In genomic region chr1:84077476-84078107, GRCh38 we compare ENCODE assay signal across 8 cellular contexts.
DNase-seq lines count a peak whose midpoint lies in the region; ATAC-seq, FAIRE-seq and TF ChIP-seq lines count a peak whose summit lies in the region.

No MANE protein-coding gene starts in this region.

- no peak for TF ChIP-seq CTCF in H1 (IDR thresholded peaks at IDR 0.05; ENCODE audit: control extremely low read depth in 1 of 3, insufficient read depth in 1 of 3, low read depth in 1 of 3, low read length in 3 of 3)

- H4K91ac ChIP-seq in H1 (replicated peaks; ENCODE audit: insufficient read length, low read length): peak overlapping the region; percentile 92

- peak overlapping the region; percentile 5 for H3K27ac ChIP-seq in CD4-positive, CD25-positive, alpha-beta regulatory T cell (ENCODE audit: insufficient read depth, low read length, poor library complexity, severe bottlenecking)
- H3K27ac ChIP-seq in H1 (ENCODE audit: low read depth, low read length) (peak overlapping the region; percentile 93), mesodermal cell (ENCODE audit: low read depth, low read length, severe bottlenecking) (peak overlapping the region; percentile 88)

- peaks cover 4% of the 10 kb centered on the region; the same call in 1 of the 2 replicates for H3K23me2 ChIP-seq in H1 (ENCODE audit: low read depth, low read length)

- H2AK5ac ChIP-seq in H1 (ENCODE audit: low read depth, low read length): no peak overlapping the region

- peak; percentile 83 to 84 for ATAC-seq in CD4-positive, CD25-positive, alpha-beta regulatory T cell (ENCODE audit: low read depth in 2 of 2)
- ATAC-seq in GM19351 (IDR thresholded peaks at IDR 0.05; ENCODE audit: unreplicated experiment): peak; percentile 89
- ATAC-seq in HG03469 (IDR thresholded peaks at IDR 0.05; ENCODE audit: unreplicated experiment): peak; percentile 85

- no peak overlapping the region for H2BK15ac ChIP-seq in H1 (ENCODE audit: low read length)

- peak overlapping the region; percentile 71 for H3K56ac ChIP-seq in H1 (replicated peaks; ENCODE audit: insufficient read length, low read depth, low read length)

- peak overlapping the region; percentile 87 for H2BK5ac ChIP-seq in H1 (ENCODE audit: low read depth, low read length)

- peak overlapping the region in 2 of 3 donors; percentile 75 to 84 for H3K27ac Mint-ChIP-seq in CD4-positive, CD25-positive, alpha-beta regulatory T cell

- peaks cover 46% of the 10 kb centered on the region for H3K27me3 Mint-ChIP-seq in CD4-positive, CD25-positive, alpha-beta regulatory T cell

- no peaks in the 10 kb centered on the region for H3K9me3 Mint-ChIP-seq in CD4-positive, CD25-positive, alpha-beta regulatory T cell

- no peaks in the 10 kb centered on the region for H3K36me3 Mint-ChIP-seq in CD4-positive, CD25-positive, alpha-beta regulatory T cell

- TF ChIP-seq EP300 in H1 (IDR thresholded peaks at IDR 0.05; ENCODE audit: borderline replicate concordance in 1 of 2, low read depth in 2 of 2, low read length in 2 of 2): no peak

- peak overlapping the region; percentile 99 for H4K8ac ChIP-seq in H1 (ENCODE audit: extremely low read depth, insufficient read depth, low read length)

- peak in 1 of 2 experiments; percentile 90; a peak in 2 of 3 replicates for TF ChIP-seq POLR2A in H1 (IDR thresholded peaks at IDR 0.05; ENCODE audit: control extremely low read depth in 1 of 2, low read depth in 2 of 2, low read length in 2 of 2)

- peaks cover 0 to 15% (median 6%) of the 10 kb centered on the region in 4 donors for H3K4me1 Mint-ChIP-seq in CD4-positive, CD25-positive, alpha-beta regulatory T cell

- peak overlapping the region; percentile 27 for H3K4ac ChIP-seq in H1 (replicated peaks; ENCODE audit: insufficient read length, low read depth, low read length)

- peaks cover 15% of the 10 kb centered on the region for H3K27me3 ChIP-seq in CD4-positive, CD25-positive, alpha-beta regulatory T cell (ENCODE audit: control insufficient read depth, insufficient read depth, low read length)
- no peaks in the 10 kb centered on the region for H3K27me3 ChIP-seq in H1 (replicated peaks in 1 of 4; ENCODE audit: control insufficient read depth in 3 of 4, extremely low read depth in 1 of 4, insufficient read depth in 3 of 4, low read length in 3 of 4)

- peak; percentile 52 to 82 (median 62) for DNase-seq in CD4-positive, CD25-positive, alpha-beta regulatory T cell
- peak; percentile 79 for DNase-seq in NCI-H82 treated with DMSO at 0.1 percent for 48 hours (lab: John Stamatoyannopoulos, UW; ENCODE audit: unreplicated experiment)
- peak; percentile 35 to 70 (median 45) for DNase-seq in activated CD8-positive, alpha-beta memory T cell treated with anti-CD3 and anti-CD28 coated beads for 48 hours (ENCODE audit: low read depth in 2 of 3, low spot score in 2 of 3)
- peak in 1 of 2 experiments; percentile 90 for DNase-seq in H1 (ENCODE audit: low read depth in 1 of 2, low spot score in 2 of 2)
- DNase-seq in stimulated activated CD8-positive, alpha-beta memory T cell treated with anti-CD3 and anti-CD28 coated beads, Interleukin-15, amount 100 ng/mL, for 4 hours (ENCODE audit: low read depth in 2 of 2): peak; percentile 51 to 71

- H2BK12ac ChIP-seq in H1 (ENCODE audit: low read depth, low read length): no peak overlapping the region

- H3K36me3 ChIP-seq in CD4-positive, CD25-positive, alpha-beta regulatory T cell (ENCODE audit: control insufficient read depth, insufficient read depth, low read length): no peaks in the 10 kb centered on the region
- H3K36me3 ChIP-seq in H1 (ENCODE audit: control insufficient read depth in 2 of 4, insufficient read depth in 4 of 4, low read length in 3 of 4) (no peaks in the 10 kb centered on the region), mesodermal cell (ENCODE audit: control insufficient read depth, insufficient read depth, low read length) (peaks cover 5% of the 10 kb centered on the region)

- H3K4me3 ChIP-seq in CD4-positive, CD25-positive, alpha-beta regulatory T cell (ENCODE audit: low read depth, low read length): peak overlapping the region; percentile 22
- H3K4me3 ChIP-seq in H1 (ENCODE audit: extremely low read depth in 1 of 4, insufficient read depth in 2 of 4, low read depth in 3 of 4, low read length in 4 of 4) (peak overlapping the region; percentile 73 to 99 (median 95)), mesodermal cell (ENCODE audit: extremely low read depth, insufficient read depth, low read length, poor library complexity, severe bottlenecking) (peak overlapping the region; percentile 66)

- CTCF ChIA-PET in H1 (lab: Charles Lee; ENCODE audit: partially characterized antibody): no interaction called here

- peaks cover 0 to 34% of the 10 kb centered on the region in 2 experiments; a peak in 2 of 4 replicates for H3K79me2 ChIP-seq in H1 (ENCODE audit: control insufficient read depth in 1 of 2, insufficient read depth in 2 of 2, low read length in 2 of 2)

- H3K18ac ChIP-seq in H1 (ENCODE audit: extremely low read depth, low read length): peak overlapping the region; percentile 98; the same call in 1 of the 2 replicates

- peak overlapping the region; percentile 93 for H2AFZ ChIP-seq in H1 (ENCODE audit: low read length)

- H3K4me2 ChIP-seq in H1 (ENCODE audit: insufficient read depth in 1 of 2, low read depth in 2 of 2, low read length in 2 of 2): peak overlapping the region; percentile 71 to 93

- H2BK120ac ChIP-seq in H1 (replicated peaks; ENCODE audit: low read depth, low read length): no peak overlapping the region

- H3K4me3 Mint-ChIP-seq in CD4-positive, CD25-positive, alpha-beta regulatory T cell: peak overlapping the region; percentile 22 to 90 (median 88)

- no peak for FAIRE-seq in H1 (lab: Jason Lieb, UNC)

- no peaks in the 10 kb centered on the region for H3K9me3 ChIP-seq in CD4-positive, CD25-positive, alpha-beta regulatory T cell (ENCODE audit: control insufficient read depth in 2 of 2, low read length in 2 of 2)
- H3K9me3 ChIP-seq in H1 (ENCODE audit: insufficient read depth in 2 of 2, low read depth in 1 of 2, low read length in 1 of 2) (no peaks in the 10 kb centered on the region), mesodermal cell (ENCODE audit: control insufficient read depth, low read length) (no peaks in the 10 kb centered on the region)

- H2BK20ac ChIP-seq in H1 (ENCODE audit: low read length): no peak overlapping the region

- H3K79me1 ChIP-seq in H1 (ENCODE audit: low read depth, low read length): 0 out of 2 replicates have a peak, but pooled peaks cover 3% of the 10 kb centered on the region

- H3K23ac ChIP-seq in H1 (ENCODE audit: insufficient read length): no peak overlapping the region

- H3K4me1 ChIP-seq in CD4-positive, CD25-positive, alpha-beta regulatory T cell (ENCODE audit: control insufficient read depth, insufficient read depth, low read length, poor library complexity, severe bottlenecking): peaks cover 14% of the 10 kb centered on the region
- H3K4me1 ChIP-seq in H1 (replicated peaks in 1 of 4; ENCODE audit: control insufficient read depth in 3 of 4, insufficient read depth in 4 of 4, low read length in 3 of 4): peaks cover 0 to 2% (median under 1%) of the 10 kb centered on the region in 4 experiments; a peak in 2 of 7 replicates
- no peaks in the 10 kb centered on the region for H3K4me1 ChIP-seq in mesodermal cell (ENCODE audit: control insufficient read depth, insufficient read depth, low read length, poor library complexity, severe bottlenecking)

- peak overlapping the region; percentile 83 for H4K5ac ChIP-seq in H1 (ENCODE audit: insufficient read length, low read depth, low read length)

- H3K9ac ChIP-seq in H1 (replicated peaks in 1 of 4; ENCODE audit: extremely low read depth in 1 of 4, low read depth in 3 of 4, low read length in 3 of 4): peak overlapping the region; percentile 80 to 96 (median 94)

- WGBS in H1 (ENCODE audit: extremely low coverage in 1 of 2, insufficient coverage in 1 of 2, insufficient read length in 1 of 2, insufficient replicate concordance in 2 of 2, low coverage in 1 of 2, low lambda C conversion rate in 2 of 2, missing lambda C conversion rate in 1 of 2), 2 experiments: 1% methylated on average over 14 of the region's 71 CpGs; no CpG with 5 or more reads in 1 of the 2 experiments
- WGBS in mesodermal cell (ENCODE audit: insufficient coverage in 2 of 2), 2 experiments: 0% methylated on average over 29 to 55 of the region's 71 CpGs

- POLR2A ChIA-PET in H1 (lab: Charles Lee; ENCODE audit: partially characterized antibody): no interaction called here

- TF ChIP-seq RAD21 in H1 (IDR thresholded peaks at IDR 0.05 in 1 of 2, conservative IDR thresholded peaks at IDR 0.05 in 1 of 2; ENCODE audit: low read depth in 2 of 2, low read length in 2 of 2): no peak

- no peaks in the 10 kb centered on the region for H4K20me1 ChIP-seq in H1 (replicated peaks in 1 of 2; ENCODE audit: control insufficient read depth in 1 of 2, insufficient read depth in 2 of 2, low read length in 2 of 2)

- H3K14ac ChIP-seq in H1 (ENCODE audit: insufficient read length): no peak overlapping the region

TF ChIP-seq in H1, 55 proteins besides CTCF, POLR2A, EP300 and RAD21 (continues in another document):
- peak; percentile 94 for TF ChIP-seq PHF8 (conservative IDR thresholded peaks at IDR 0.05; ENCODE audit: low read depth, low read length)
- peak; percentile 65 for TF ChIP-seq POLR2AphosphoS5 (IDR thresholded peaks at IDR 0.05; ENCODE audit: low read depth, low read length)
- TF ChIP-seq CHD2 (IDR thresholded peaks at IDR 0.05; ENCODE audit: low read length): no peak
- peak; percentile 46; the same call in 1 of the 2 replicates for TF ChIP-seq GABPA (IDR thresholded peaks at IDR 0.05; ENCODE audit: borderline replicate concordance, insufficient read depth, low read length)
- TF ChIP-seq TBP (IDR thresholded peaks at IDR 0.05; ENCODE audit: low read depth, low read length): peak; percentile 17
- TF ChIP-seq RXRA (IDR thresholded peaks at IDR 0.05; ENCODE audit: insufficient read depth, low read depth, low read length): no peak
- no peak for TF ChIP-seq CBX5 (IDR thresholded peaks at IDR 0.05; ENCODE audit: low read depth, low read length)
- peak; percentile 58 for TF ChIP-seq CTBP2 (IDR thresholded peaks at IDR 0.05; ENCODE audit: borderline replicate concordance, insufficient read depth, insufficient read length, low read length)
- 0 out of 4 replicates have a peak, but pooled peaks of 1 of the 2 experiments have one; percentile 17 for TF ChIP-seq SIN3A (conservative IDR thresholded peaks at IDR 0.05 in 1 of 2, IDR thresholded peaks at IDR 0.05 in 1 of 2; ENCODE audit: low read depth in 1 of 2, low read length in 2 of 2)
- TF ChIP-seq JUN (IDR thresholded peaks at IDR 0.05; ENCODE audit: low read depth, low read length): no peak
- TF ChIP-seq EZH2 (IDR thresholded peaks at IDR 0.05; ENCODE audit: low read depth, low read length, severe bottlenecking): no peak
- TF ChIP-seq TAF1 (IDR thresholded peaks at IDR 0.05; ENCODE audit: low read depth, low read length): peak; percentile 63; the same call in 1 of the 2 replicates
- TF ChIP-seq KDM4A (IDR thresholded peaks at IDR 0.05; ENCODE audit: low read depth, low read length, severe bottlenecking): peak; percentile 97
- TF ChIP-seq RBBP5 (IDR thresholded peaks at IDR 0.05; ENCODE audit: borderline replicate concordance, low read depth, low read length): peak; percentile 72
- TF ChIP-seq CREB1 (IDR thresholded peaks at IDR 0.05): peak; percentile 87

Comparison
In these comparisons a context has a peak if more than half of its experiments do, and no peak if none do; other contexts are left out.
1. H3K27ac ChIP-seq: peak in every context shown above with its lines; median percentile 93 in H1; 88 in mesodermal cell; 5 in CD4-positive, CD25-positive, alpha-beta regulatory T cell.
2. H3K4me3 ChIP-seq: peak in every context shown above with its lines; median percentile 95 in H1; 66 in mesodermal cell; 22 in CD4-positive, CD25-positive, alpha-beta regulatory T cell.